1 cellular context compared by ENCODE assay signal in genomic region chr1:52532732-52533327, GRCh38.
TF ChIP-seq lines count a peak whose summit lies in the region.

No MANE protein-coding gene starts in this region.

TF ChIP-seq in HepG2, 621 proteins besides CTCF, POLR2A, EP300 and RAD21:
- 0 out of 2 replicates have a peak, but pooled peaks have one; percentile 34 for TF ChIP-seq ZNF333 (CRISPR knock-in tag; IDR thresholded peaks at IDR 0.05; ENCODE audit: borderline replicate concordance)
- TF ChIP-seq PRDM15 (CRISPR knock-in tag; IDR thresholded peaks at IDR 0.05), result 0 out of 2 replicates have a peak, but pooled peaks have one; percentile 46
- TF ChIP-seq ATAD3A (CRISPR knock-in tag; IDR thresholded peaks at IDR 0.05), result no peak
- no peak for TF ChIP-seq ZNF33A (CRISPR knock-in tag; IDR thresholded peaks at IDR 0.05; ENCODE audit: borderline replicate concordance)
- no peak for TF ChIP-seq ZNF747 (CRISPR knock-in tag; IDR thresholded peaks at IDR 0.05; ENCODE audit: borderline replicate concordance)
TF ChIP-seq in HepG2: peak in this region for 2.
